8 cellular contexts compared by ENCODE assay signal in the genomic region with DNA sequence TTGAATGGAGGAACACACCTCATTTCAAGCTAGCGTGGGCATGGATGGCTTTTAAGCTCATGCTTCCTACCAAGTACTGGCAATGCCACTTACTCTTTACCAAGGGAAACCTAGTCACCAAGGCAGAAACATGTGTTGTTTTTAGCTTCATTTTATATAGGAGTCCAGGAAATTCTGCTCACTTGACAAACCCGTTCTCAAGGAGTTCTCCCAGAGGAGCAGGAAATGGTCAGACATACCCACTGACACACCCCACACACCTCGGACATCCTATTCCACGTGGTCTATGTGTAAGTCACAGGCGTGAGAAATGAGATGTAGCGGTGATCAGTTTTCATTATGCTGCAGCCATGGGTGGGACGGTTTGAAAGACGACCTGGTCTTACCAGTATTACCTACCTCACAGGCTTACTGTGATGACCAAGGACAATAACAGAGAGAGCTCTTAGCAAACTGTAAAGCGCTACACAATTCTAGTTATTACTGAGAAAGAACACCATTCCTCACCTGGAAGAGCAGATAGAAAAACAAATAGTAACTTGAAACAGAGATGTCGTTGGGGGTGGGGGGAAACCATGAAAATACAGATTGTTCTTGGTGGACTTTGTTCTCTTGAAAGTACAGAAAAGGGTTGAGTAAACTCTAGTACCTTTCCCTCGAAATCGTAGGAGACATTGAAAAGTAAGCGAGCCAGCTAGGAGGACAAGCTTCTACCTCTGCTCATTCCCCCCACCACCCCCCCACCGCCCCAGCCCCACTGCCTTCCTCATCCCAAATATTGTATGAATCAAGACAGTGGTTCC. TPM values are rescaled to one million over a fixed set of nuclear protein-coding genes. Genes with fewer than 3 reads are reported as not detected.
DNase-seq lines count a peak whose midpoint lies in the region; ATAC-seq and TF ChIP-seq lines count a peak whose summit lies in the region.

No MANE protein-coding gene starts in this region.

- peaks cover 50% of the 10 kb centered on the region for H3K27me3 Mint-ChIP-seq in activated naive CD4-positive, alpha-beta T cell treated with anti-CD3 and anti-CD28 coated beads for 36 hours (ENCODE audit: low read depth)
- H3K27me3 Mint-ChIP-seq in type B pancreatic cell: peaks cover 5% of the 10 kb centered on the region

- H3K4me1 ChIP-seq in adipocyte (ENCODE audit: control insufficient read depth, insufficient read depth, low read length): peaks cover 12% of the 10 kb centered on the region
- H3K4me1 ChIP-seq in left lung: peaks cover 0 to 37% of the 10 kb centered on the region in 2 donors

- no peaks in the 10 kb centered on the region for H3K9me3 Mint-ChIP-seq in activated naive CD4-positive, alpha-beta T cell treated with anti-CD3 and anti-CD28 coated beads for 36 hours
- no peaks in the 10 kb centered on the region for H3K9me3 Mint-ChIP-seq in type B pancreatic cell

- no peaks in the 10 kb centered on the region for H3K36me3 ChIP-seq in adipocyte (ENCODE audit: control insufficient read depth, insufficient read depth, low read length, severe bottlenecking)
- H3K36me3 ChIP-seq in left lung: no peaks in the 10 kb centered on the region

- peak overlapping the region; percentile 90 for H3K9ac ChIP-seq in adipocyte (ENCODE audit: low read length)

- H3K4me1 Mint-ChIP-seq in activated naive CD4-positive, alpha-beta T cell treated with anti-CD3 and anti-CD28 coated beads for 36 hours (ENCODE audit: low read depth): peaks cover 9% of the 10 kb centered on the region
- peaks cover 39% of the 10 kb centered on the region for H3K4me1 Mint-ChIP-seq in type B pancreatic cell (ENCODE audit: unreplicated experiment)

- peak overlapping the region; percentile 95 for H3K4me3 ChIP-seq in adipocyte (ENCODE audit: low read length)
- peak overlapping the region; percentile 68 to 72 for H3K4me3 ChIP-seq in left lung

- intact Hi-C loops in activated naive CD4-positive, alpha-beta T cell treated with anti-CD3 and anti-CD28 coated beads for 36 hours (cut with micrococcal nuclease): loop anchor here (5.0 kb wide), 1 partner anchor 99 kb away; no protein-coding TSS in a partner anchor
- intact Hi-C loops in left lung (cut with DNase I): no loop called here

- H3K4me3 Mint-ChIP-seq in activated naive CD4-positive, alpha-beta T cell treated with anti-CD3 and anti-CD28 coated beads for 36 hours: peak overlapping the region; percentile 48
- H3K4me3 Mint-ChIP-seq in type B pancreatic cell: peak overlapping the region; percentile 95

- H3K27me3 ChIP-seq in adipocyte (replicated peaks; ENCODE audit: control insufficient read depth, insufficient read depth, low read length) (no peaks in the 10 kb centered on the region), left lung (peaks cover 0 to 31% of the 10 kb centered on the region in 2 donors)

- TF ChIP-seq CTCF in left lung (IDR thresholded peaks at IDR 0.05): no peak
- TF ChIP-seq CTCF in type B pancreatic cell (conservative IDR thresholded peaks at IDR 0.05): no peak

- peak; percentile 6 for ATAC-seq in left lung
- no peak for ATAC-seq in GM21390 (IDR thresholded peaks at IDR 0.05; ENCODE audit: unreplicated experiment)
- no peak for ATAC-seq in HG03159 (IDR thresholded peaks at IDR 0.05; ENCODE audit: unreplicated experiment)

- peak overlapping the region; percentile 86 to 93 for H3K27ac ChIP-seq in left lung

- H3K36me3 Mint-ChIP-seq in activated naive CD4-positive, alpha-beta T cell treated with anti-CD3 and anti-CD28 coated beads for 36 hours (ENCODE audit: low read depth): no peaks in the 10 kb centered on the region
- H3K36me3 Mint-ChIP-seq in type B pancreatic cell: peaks cover 28% of the 10 kb centered on the region

- no peak for DNase-seq in activated naive CD4-positive, alpha-beta T cell treated with anti-CD3 and anti-CD28 coated beads for 36 hours
- DNase-seq in activated naive CD4-positive, alpha-beta T cell treated with Interleukin-2 at 50 U/mL for 16 hours: no peak
- DNase-seq in adipocyte (ENCODE audit: low read depth) (peak; percentile 41), left lung (no peak), type B pancreatic cell (ENCODE audit: extremely low spot score, unreplicated experiment) (no peak), NCI-H2227 (lab: John Stamatoyannopoulos, UW; ENCODE audit: unreplicated experiment) (no peak)

- H3K9me3 ChIP-seq in adipocyte (ENCODE audit: control insufficient read depth, low read length) (no peaks in the 10 kb centered on the region), left lung (no peaks in the 10 kb centered on the region)

- no peak overlapping the region for H3K27ac Mint-ChIP-seq in activated naive CD4-positive, alpha-beta T cell treated with anti-CD3 and anti-CD28 coated beads for 36 hours
- H3K27ac Mint-ChIP-seq in type B pancreatic cell: peak overlapping the region; percentile 93

- CTCF ChIA-PET in activated naive CD4-positive, alpha-beta T cell treated with anti-CD3 and anti-CD28 coated beads for 36 hours (lab: Charles Lee): interaction anchor here (0.7 to 1.2 kb wide), 4 partner anchors 8 to 1377 kb away, joined by 3 to 7 read pairs (median 4); no protein-coding TSS in a partner anchor

RNA-seq across cellular contexts. Expression of gene CNKSR3, which starts 1.7 kb away (rescaled TPM):
- total RNA-seq in activated naive CD4-positive, alpha-beta T cell treated with anti-CD3 and anti-CD28 coated beads for 36 hours: under 1 TPM; 0.12 TPM
- total RNA-seq in left lung (10 to 100 TPM; 10.5 to 13.4 TPM), type B pancreatic cell (ENCODE audit: low replicate concordance) (18.4 and 31.0 TPM in 2 replicates)

Comparison
In these comparisons a context has a peak if more than half of its experiments do, and no peak if none do; other contexts are left out.
1. RNA of gene CNKSR3, which starts 1.7 kb away (total RNA-seq): 18.4 to 31.0 TPM in type B pancreatic cell and 10.5 to 13.4 TPM in left lung; 0.12 TPM in activated naive CD4-positive, alpha-beta T cell treated with anti-CD3 and anti-CD28 coated beads for 36 hours; every median in the first group is over 10 times any median in the second.